Comparison of ENCODE assay signal across 23 cellular contexts in genomic region chr9:23621166-23621565, GRCh38.
DNase-seq lines count a peak whose midpoint lies in the region; ATAC-seq and TF ChIP-seq lines count a peak whose summit lies in the region.
"Had no signal": no experiment of that assay in that cellular context is flagged by ENCODE, and none has a peak within 500 bp of the region (broad histone marks: within the 10 kb centered on the region; RNA-seq: fewer than 3 reads in every experiment).

No MANE protein-coding gene starts in this region.

- H3K36me3 ChIP-seq in RWPE2 (ENCODE audit: low read depth) (no peaks in the 10 kb centered on the region; the same call in none of the 2 replicates), subcutaneous abdominal adipose tissue (ENCODE audit: control insufficient read depth in 5 of 5, insufficient read depth in 5 of 5, low read length in 5 of 5) (no peaks in the 10 kb centered on the region), brain microvascular endothelial cell (replicated peaks) (no peaks in the 10 kb centered on the region)
- H3K36me3 ChIP-seq: esophagus squamous epithelium, stomach had no signal

- no peaks in the 10 kb centered on the region for H3K27me3 ChIP-seq in RWPE2 (ENCODE audit: insufficient read depth, poor library complexity, severe bottlenecking)
- H3K27me3 ChIP-seq in subcutaneous abdominal adipose tissue (ENCODE audit: control insufficient read depth in 5 of 5, insufficient read depth in 4 of 5, low read length in 5 of 5): no peaks in the 10 kb centered on the region
- no peaks in the 10 kb centered on the region for H3K27me3 ChIP-seq in brain microvascular endothelial cell (replicated peaks)
- H3K27me3 ChIP-seq: esophagus squamous epithelium, stomach had no signal

- H3K27ac Mint-ChIP-seq in activated T-cell treated with anti-CD3 and anti-CD28 coated beads, Interleukin-2, amount 50 U/mL, for 24 hours: no peak overlapping the region
- H3K27ac Mint-ChIP-seq: activated CD8-positive, alpha-beta T cell treated with anti-CD3 and anti-CD28 coated beads, Interleukin-2, amount 10 ng/mL, durations not matched to agents 7 days and 5 days; activated naive CD4-positive, alpha-beta T cell treated with anti-CD3 and anti-CD28 coated beads for 36 hours; B cell; HFFc6; progenitor cell of endocrine pancreas; T-helper 2 cell treated with Interferon-gamma antibody and Interleukin-4, amounts not matched to agents 5 μg/mL and 100 μg/mL, for 36 hours had no signal

- H3K36me3 Mint-ChIP-seq in activated T-cell treated with anti-CD3 and anti-CD28 coated beads, Interleukin-2, amount 50 U/mL, for 24 hours (ENCODE audit: low read depth): no peaks in the 10 kb centered on the region

- ATAC-seq in RWPE2 (ENCODE audit: low read depth): peak; percentile 98
- ATAC-seq: activated CD4-positive, CD25-positive, alpha-beta regulatory T cell treated with anti-CD3 and anti-CD28 coated beads, Interleukin-2, amount 50 U/mL, for 24 hours; activated CD8-positive, alpha-beta T cell treated with anti-CD3 and anti-CD28 coated beads, Interleukin-2, amount 10 ng/mL, durations not matched to agents 7 days and 5 days had no signal

- no peak overlapping the region for H3K9ac ChIP-seq in subcutaneous abdominal adipose tissue (ENCODE audit: low read length in 5 of 5)

- no peak for TF ChIP-seq CTCF in RWPE2 (IDR thresholded peaks at IDR 0.05; ENCODE audit: poor library complexity, severe bottlenecking)
- TF ChIP-seq CTCF in brain microvascular endothelial cell (IDR thresholded peaks at IDR 0.05; ENCODE audit: low read depth, low read length, missing control alignments): no peak

- H3K4me3 ChIP-seq in RWPE2 (ENCODE audit: severe bottlenecking): no peak overlapping the region
- H3K4me3 ChIP-seq in subcutaneous abdominal adipose tissue (ENCODE audit: low read depth in 1 of 5, low read length in 5 of 5): no peak overlapping the region
- no peak overlapping the region for H3K4me3 ChIP-seq in brain microvascular endothelial cell (ENCODE audit: low read depth, low read length)
- H3K4me3 ChIP-seq: esophagus squamous epithelium, stomach had no signal

- no peaks in the 10 kb centered on the region for H3K4me1 Mint-ChIP-seq in activated T-cell treated with anti-CD3 and anti-CD28 coated beads, Interleukin-2, amount 50 U/mL, for 24 hours (ENCODE audit: low read depth)
- H3K4me1 Mint-ChIP-seq: B cell had no signal

- H3K4me3 Mint-ChIP-seq in activated T-cell treated with anti-CD3 and anti-CD28 coated beads, Interleukin-2, amount 50 U/mL, for 24 hours: no peak overlapping the region
- H3K4me3 Mint-ChIP-seq: activated CD8-positive, alpha-beta T cell treated with anti-CD3 and anti-CD28 coated beads, Interleukin-2, amount 10 ng/mL, durations not matched to agents 7 days and 5 days; activated naive CD4-positive, alpha-beta T cell treated with anti-CD3 and anti-CD28 coated beads for 36 hours; B cell; HFFc6; T-helper 2 cell treated with Interferon-gamma antibody and Interleukin-4, amounts not matched to agents 5 μg/mL and 100 μg/mL, for 36 hours had no signal

- in situ Hi-C loops in brain microvascular endothelial cell (cut with HindIII; ENCODE audit: low pct_ligation_motif_present, low sequenced_read_pairs) (no loop called here), ACHN (cut with HindIII; ENCODE audit: low pct_ligation_motif_present, low pct_unique_long_range_greater_than_20kb, low sequenced_read_pairs) (no loop called here)

- H3K9me3 ChIP-seq in RWPE2 (ENCODE audit: severe bottlenecking): no peaks in the 10 kb centered on the region
- H3K9me3 ChIP-seq in subcutaneous abdominal adipose tissue (ENCODE audit: control insufficient read depth in 5 of 5, low read length in 5 of 5): no peaks in the 10 kb centered on the region
- H3K9me3 ChIP-seq: esophagus squamous epithelium, stomach had no signal

- H3K27me3 Mint-ChIP-seq in activated T-cell treated with anti-CD3 and anti-CD28 coated beads, Interleukin-2, amount 50 U/mL, for 24 hours: no peaks in the 10 kb centered on the region
- H3K27me3 Mint-ChIP-seq: B cell, progenitor cell of endocrine pancreas had no signal

- peak; percentile 58 for DNase-seq in HPDE6-E6E7 (ENCODE audit: extremely low spot score)
- no peak for DNase-seq in RWPE2 (ENCODE audit: low spot score)
- DNase-seq in epithelial cell of prostate (ENCODE audit: low read depth, low spot score): peak; percentile 55
- DNase-seq in brain microvascular endothelial cell: no peak
- DNase-seq in activated T-cell treated with anti-CD3 and anti-CD28 coated beads, Interleukin-2, amount 50 U/mL, for 24 hours: no peak
- DNase-seq in ACHN: no peak
- DNase-seq: activated CD8-positive, alpha-beta T cell treated with anti-CD3 and anti-CD28 coated beads, Interleukin-2, amount 10 ng/mL, durations not matched to agents 7 days and 5 days; activated naive CD4-positive, alpha-beta T cell treated with anti-CD3 and anti-CD28 coated beads for 36 hours; activated T-cell treated with anti-CD3 and anti-CD28 coated beads, Interleukin-2, amount 50 U/mL, for 1 hour; esophagus squamous epithelium; HFFc6; NCI-H1694; NCI-H2171 treated with DMSO at 0.1 percent for 48 hours; NCI-H748 treated with DMSO at 0.1 percent for 48 hours; OCI-M1; stimulated activated CD4-positive, alpha-beta T cell treated with anti-CD3 and anti-CD28 coated beads, Interleukin-4, amount 100 ng/mL, for 4 hours; stomach; trophoblast cell had no signal

- peaks cover 6% of the 10 kb centered on the region for H3K9me3 Mint-ChIP-seq in activated T-cell treated with anti-CD3 and anti-CD28 coated beads, Interleukin-2, amount 50 U/mL, for 24 hours

- H3K4me1 ChIP-seq in RWPE2 (ENCODE audit: insufficient read depth, poor library complexity, severe bottlenecking) (peaks cover 18% of the 10 kb centered on the region), subcutaneous abdominal adipose tissue (ENCODE audit: control insufficient read depth in 5 of 5, insufficient read depth in 5 of 5, low read length in 5 of 5) (peaks cover 0 to 11% (median 0%) of the 10 kb centered on the region in 5 donors)
- H3K4me1 ChIP-seq: esophagus squamous epithelium, stomach had no signal

- H3K27ac ChIP-seq in RWPE2 (ENCODE audit: poor library complexity, severe bottlenecking) (peak overlapping the region; percentile 91), epithelial cell of prostate (peak overlapping the region; percentile 91), subcutaneous abdominal adipose tissue (ENCODE audit: low read depth, low read length) (peak overlapping the region; percentile 1), brain microvascular endothelial cell (no peak overlapping the region)
- H3K27ac ChIP-seq: esophagus squamous epithelium, stomach had no signal

Comparison
In these comparisons a context has a peak if more than half of its experiments do, and no peak if none do; other contexts are left out.
1. DNase-seq: peak in HPDE6-E6E7 (single experiment) and epithelial cell of prostate (single experiment); none in RWPE2 (single experiment), brain microvascular endothelial cell (single experiment), activated T-cell treated with anti-CD3 and anti-CD28 coated beads, Interleukin-2, amount 50 U/mL, for 24 hours (single experiment) and ACHN (single experiment).